Comparison of ENCODE assay signal across 17 cellular contexts in the genomic region with DNA sequence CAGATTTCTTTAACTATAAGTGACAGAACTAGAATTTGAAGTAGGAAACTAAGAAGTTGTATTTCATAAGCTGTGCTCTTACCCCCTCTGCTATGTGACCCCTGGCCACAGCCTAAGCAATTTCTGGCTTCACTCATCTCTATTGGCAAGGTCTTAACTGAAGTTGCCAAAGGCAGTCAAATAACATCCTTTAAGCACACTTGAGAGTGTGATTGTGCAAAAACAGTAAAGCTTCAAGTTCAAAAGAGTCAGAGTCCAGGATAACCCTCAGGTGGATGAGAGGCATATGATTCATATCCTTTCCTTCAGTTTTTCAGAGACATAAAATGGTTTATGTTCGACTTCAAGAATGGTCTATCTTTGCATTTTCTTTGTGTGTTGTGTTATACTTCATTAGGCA. TPM values are rescaled to one million over a fixed set of nuclear protein-coding genes. Genes with fewer than 3 reads are reported as not detected.
DNase-seq lines count a peak whose midpoint lies in the region; ATAC-seq and TF ChIP-seq lines count a peak whose summit lies in the region.
"Had no signal": no experiment of that assay in that cellular context is flagged by ENCODE, and none has a peak within 500 bp of the region (broad histone marks: within the 10 kb centered on the region; RNA-seq: fewer than 3 reads in every experiment).

No MANE protein-coding gene starts in this region.

- H3K9me3 ChIP-seq in lung (ENCODE audit: control insufficient read depth in 2 of 2, insufficient read depth in 1 of 2, low read length in 1 of 2), result no peaks in the 10 kb centered on the region
- H3K9me3 ChIP-seq: gastroesophageal sphincter, psoas muscle had no signal

- CTCF ChIA-PET in Calu3 (lab: Charles Lee), result interaction anchor here (0.6 kb wide), 1 partner anchor 659 kb away, joined by 3 read pairs; no protein-coding TSS in a partner anchor

- peaks cover 59% of the 10 kb centered on the region for H3K4me1 Mint-ChIP-seq in Calu3 (ENCODE audit: low read depth, unreplicated experiment)
- H3K4me1 Mint-ChIP-seq: memory B cell had no signal

- intact Hi-C loops in Calu3 (cut with micrococcal nuclease; ENCODE audit: unreplicated experiment), result loop anchor here (2.0 kb wide), 1 partner anchor 15 kb away; no protein-coding TSS in a partner anchor

- no peak overlapping the region for H3K4me3 Mint-ChIP-seq in Calu3 (ENCODE audit: low read depth, unreplicated experiment)
- H3K4me3 Mint-ChIP-seq: memory B cell; natural killer cell treated with Interleukin-12 subunit alpha and Interleukin-12 subunit beta and Interleukin-15 and Interleukin-18, amount 100 ng/mL, for 72 hours had no signal

- DNase-seq in Calu3 (peak; percentile 15), NCI-H226 (peak; percentile 93), choroid plexus epithelial cell (ENCODE audit: low read depth) (peak; percentile 78), lung (ENCODE audit: low spot score) (peak; percentile 38), T-helper 9 cell (no peak)
- DNase-seq: activated CD4-positive, alpha-beta T cell treated with anti-CD3 and anti-CD28 coated beads for 48 hours; activated naive CD4-positive, alpha-beta T cell treated with anti-CD3 and anti-CD28 coated beads, Interleukin-2, amount 50 U/mL, for 16 hours; effector CD8-positive, alpha-beta T cell; NCI-H1436; NCI-H510A; psoas muscle had no signal

- no peak for TF ChIP-seq CTCF in Calu3 (IDR thresholded peaks at IDR 0.05; ENCODE audit: unreplicated experiment)
- TF ChIP-seq CTCF in choroid plexus epithelial cell (conservative IDR thresholded peaks at IDR 0.05; ENCODE audit: low read depth, low read length), result no peak
- TF ChIP-seq CTCF in lung (IDR thresholded peaks at IDR 0.05; ENCODE audit: control extremely low read depth, extremely low read depth), result no peak

- no peaks in the 10 kb centered on the region for H3K27me3 ChIP-seq in lung (ENCODE audit: control insufficient read depth, insufficient read depth)
- H3K27me3 ChIP-seq: gastroesophageal sphincter had no signal

- H3K4me3 ChIP-seq in choroid plexus epithelial cell (ENCODE audit: low read depth, low read length) (no peak overlapping the region), lung (no peak overlapping the region)
- H3K4me3 ChIP-seq: gastroesophageal sphincter, psoas muscle had no signal

- 57 to 86% methylated on average over 1 of the region's 1 CpG for WGBS in lung, 2 donors

- no peaks in the 10 kb centered on the region for H3K36me3 Mint-ChIP-seq in Calu3 (ENCODE audit: insufficient read depth, unreplicated experiment)
- H3K36me3 Mint-ChIP-seq: memory B cell; natural killer cell treated with Interleukin-12 subunit alpha and Interleukin-12 subunit beta and Interleukin-15 and Interleukin-18, amount 100 ng/mL, for 72 hours had no signal

- ATAC-seq in lung (ENCODE audit: insufficient read depth, low FRiP score) (peak; percentile 79), HG02610 (IDR thresholded peaks at IDR 0.05; ENCODE audit: unreplicated experiment) (no peak), GM21786 (IDR thresholded peaks at IDR 0.05; ENCODE audit: unreplicated experiment) (no peak), GM19463 (IDR thresholded peaks at IDR 0.05; ENCODE audit: unreplicated experiment) (no peak)
- ATAC-seq: gastroesophageal sphincter; natural killer cell treated with Interleukin-12 subunit alpha and Interleukin-12 subunit beta and Interleukin-15 and Interleukin-18, amount 100 ng/mL, for 72 hours had no signal

- no peaks in the 10 kb centered on the region for H3K9me3 Mint-ChIP-seq in Calu3 (ENCODE audit: low read depth, unreplicated experiment)
- H3K9me3 Mint-ChIP-seq: memory B cell; natural killer cell treated with Interleukin-12 subunit alpha and Interleukin-12 subunit beta and Interleukin-15 and Interleukin-18, amount 100 ng/mL, for 72 hours had no signal

- H3K27ac Mint-ChIP-seq in Calu3 (ENCODE audit: unreplicated experiment), result peak overlapping the region; percentile 36
- H3K27ac Mint-ChIP-seq: memory B cell; natural killer cell treated with Interleukin-12 subunit alpha and Interleukin-12 subunit beta and Interleukin-15 and Interleukin-18, amount 100 ng/mL, for 72 hours had no signal

- BruUV-seq in Calu3 (replicated peaks; lab: Mats Ljungman, UMichigan), result no TSS peak

- H3K27ac ChIP-seq in lung (ENCODE audit: low read depth in 1 of 2, low read length in 1 of 2), result no peak overlapping the region
- H3K27ac ChIP-seq: gastroesophageal sphincter, psoas muscle had no signal

- no peaks in the 10 kb centered on the region for H3K36me3 ChIP-seq in lung (ENCODE audit: control insufficient read depth in 2 of 2, insufficient read depth in 2 of 2, low read length in 2 of 2)
- H3K36me3 ChIP-seq: gastroesophageal sphincter had no signal

- no peaks in the 10 kb centered on the region for H3K27me3 Mint-ChIP-seq in Calu3 (ENCODE audit: unreplicated experiment)
- H3K27me3 Mint-ChIP-seq: memory B cell had no signal

- H3K4me1 ChIP-seq in lung (ENCODE audit: control insufficient read depth in 2 of 2, insufficient read depth in 2 of 2, low read length in 2 of 2), result no peaks in the 10 kb centered on the region
- H3K4me1 ChIP-seq: psoas muscle had no signal

RNA-seq across cellular contexts. Expression of a gene that starts 45.2 kb away (rescaled TPM):
- total RNA-seq in Calu3 (2022) (25.1 and 47.4 TPM in 2 replicates), lung (1 to 10 TPM; 1.3 to 3.6 TPM)
- under 1 TPM; 0.20 to 0.32 TPM for polyA plus RNA-seq in lung
